ENCODE assay signal across 36 cellular contexts in the genomic region with DNA sequence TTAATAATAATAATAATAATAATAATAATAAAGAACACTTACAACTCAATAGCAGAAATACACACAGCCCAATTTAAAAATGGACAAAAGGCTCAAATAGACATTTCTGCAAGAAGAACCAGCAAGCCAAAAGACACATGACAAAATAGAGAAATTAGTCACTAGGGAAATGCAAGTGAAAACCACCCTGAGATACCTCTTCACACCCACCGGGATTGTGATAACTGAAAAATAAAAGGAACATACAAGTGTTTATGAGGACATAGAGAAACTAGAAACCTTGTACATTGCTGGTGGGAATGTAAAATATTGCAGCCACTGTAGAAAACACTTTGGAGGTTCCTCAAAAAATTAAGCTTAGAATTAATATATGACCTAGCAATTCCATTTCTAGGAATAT.
"Had no signal": no experiment of that assay in that cellular context is flagged by ENCODE, and none has a peak within 500 bp of the region (broad histone marks: within the 10 kb centered on the region; RNA-seq: fewer than 3 reads in every experiment).

No MANE protein-coding gene starts in this region.

- ATAC-seq: activated CD8-positive, alpha-beta T cell treated with anti-CD3 and anti-CD28 coated beads for 36 hours; activated naive CD8-positive, alpha-beta T cell treated with anti-CD3 and anti-CD28 coated beads, Interleukin-2, amount 50 U/mL, for 24 hours; activated T-cell treated with anti-CD3 and anti-CD28 coated beads, Interleukin-2, amount 50 U/mL, for 72 hours had no signal

- H3K9me3 Mint-ChIP-seq: activated naive CD4-positive, alpha-beta T cell treated with anti-CD3 and anti-CD28 coated beads, Interleukin-2, amount 50 U/mL, for 24 hours; central memory CD8-positive, alpha-beta T cell had no signal

- H3K27ac ChIP-seq: ascending aorta, cardiac muscle cell, VCaP had no signal

- DNase-seq: activated B cell treated with CpG ODN at 0.5 μM for 24 hours; activated CD4-positive, alpha-beta memory T cell treated with anti-CD3 and anti-CD28 coated beads for 36 hours; activated CD4-positive, alpha-beta T cell treated with anti-CD3 and anti-CD28 coated beads for 4 hours; activated CD4-positive, alpha-beta T cell treated with anti-CD3 and anti-CD28 coated beads, Interleukin-2, amount 10 ng/mL, durations not matched to agents 7 days and 5 days; activated CD4-positive, alpha-beta T cell treated with anti-CD3 and anti-CD28 coated beads, Interleukin-2, amount 50 U/mL, for 4 hours; activated CD4-positive, CD25-positive, alpha-beta regulatory T cell treated with anti-CD3 and anti-CD28 coated beads, Interleukin-2, amount 50 U/mL, for 72 hours; activated CD8-positive, alpha-beta memory T cell treated with anti-CD3 and anti-CD28 coated beads, Interleukin-2, amount 50 U/mL, for 4 hours; activated CD8-positive, alpha-beta T cell treated with anti-CD3 and anti-CD28 coated beads for 36 hours; activated effector memory CD4-positive, alpha-beta T cell treated with Interleukin-2 at 50 U/mL for 16 hours; activated gamma-delta T cell; activated naive CD4-positive, alpha-beta T cell treated with anti-CD3 and anti-CD28 coated beads, Interleukin-2, amount 10 ng/mL, durations not matched to agents 7 days and 5 days; activated naive CD4-positive, alpha-beta T cell treated with Interleukin-2 at 50 U/mL for 16 hours; activated naive CD8-positive, alpha-beta T cell treated with anti-CD3 and anti-CD28 coated beads, Interleukin-2, amount 10 ng/mL, durations not matched to agents 7 days and 5 days; activated naive CD8-positive, alpha-beta T cell treated with anti-CD3 and anti-CD28 coated beads, Interleukin-2, amount 50 U/mL, for 24 hours; activated T-cell treated with anti-CD3 and anti-CD28 coated beads for 4 hours; activated T-cell treated with anti-CD3 and anti-CD28 coated beads, Interleukin-2, amount 50 U/mL, for 1 hour; activated T-cell treated with anti-CD3 and anti-CD28 coated beads, Interleukin-2, amount 50 U/mL, for 4 hours; activated T-cell treated with anti-CD3 and anti-CD28 coated beads, Interleukin-2, amount 50 U/mL, for 72 hours; amygdala; anterior cingulate cortex; caudate nucleus; cerebellar nuclear complex; T-helper 1 cell; T-helper 2 cell; T-helper 9 cell had no signal

- H3K27ac Mint-ChIP-seq: activated B cell treated with CpG ODN at 0.5 μM for 24 hours; activated CD4-positive, alpha-beta memory T cell treated with anti-CD3 and anti-CD28 coated beads for 36 hours; activated CD4-positive, alpha-beta T cell treated with anti-CD3 and anti-CD28 coated beads, Interleukin-2, amount 10 ng/mL, durations not matched to agents 7 days and 5 days; activated CD8-positive, alpha-beta T cell treated with anti-CD3 and anti-CD28 coated beads for 36 hours; activated naive CD4-positive, alpha-beta T cell treated with anti-CD3 and anti-CD28 coated beads, Interleukin-2, amount 10 ng/mL, durations not matched to agents 7 days and 5 days; activated naive CD4-positive, alpha-beta T cell treated with anti-CD3 and anti-CD28 coated beads, Interleukin-2, amount 50 U/mL, for 24 hours; activated naive CD8-positive, alpha-beta T cell; activated naive CD8-positive, alpha-beta T cell treated with anti-CD3 and anti-CD28 coated beads, Interleukin-2, amount 10 ng/mL, durations not matched to agents 7 days and 5 days; activated naive CD8-positive, alpha-beta T cell treated with anti-CD3 and anti-CD28 coated beads, Interleukin-2, amount 50 U/mL, for 24 hours; activated T-cell treated with anti-CD3 and anti-CD28 coated beads, Interleukin-2, amount 50 U/mL, for 72 hours; activated T-helper 1 cell treated with anti-CD3 and anti-CD28 coated beads, Interleukin-12 subunit alpha, Interleukin-12 subunit beta, Interleukin-2, Interleukin-4 antibody, amounts not matched to agents 30 ng/mL and 10 ng/mL and 1 ng/mL, durations not matched to agents 14 hours and 24 hours and 36 hours; activated T-helper 2 cell treated with anti-CD3 and anti-CD28 coated beads, Interferon-gamma antibody, Interleukin-2, Interleukin-4, amounts not matched to agents 10 μg/mL and 5 μg/mL and 100 μg/mL, durations not matched to agents 14 hours and 24 hours and 36 hours; brain; T-helper 1 cell treated with Interleukin-12 subunit alpha and Interleukin-12 subunit beta and Interleukin-4 antibody, amounts not matched to agents 30 μg/mL and 1 μg/mL, for 36 hours; T-helper 2 cell treated with Interferon-gamma antibody and Interleukin-4, amounts not matched to agents 5 μg/mL and 100 μg/mL, for 36 hours had no signal

- H3K27me3 Mint-ChIP-seq: activated B cell treated with CpG ODN at 0.5 μM for 24 hours; activated CD4-positive, alpha-beta T cell treated with anti-CD3 and anti-CD28 coated beads, Interleukin-2, amount 10 ng/mL, durations not matched to agents 7 days and 5 days; activated CD8-positive, alpha-beta T cell treated with anti-CD3 and anti-CD28 coated beads for 36 hours; activated naive CD4-positive, alpha-beta T cell treated with anti-CD3 and anti-CD28 coated beads, Interleukin-2, amount 50 U/mL, for 24 hours; activated naive CD8-positive, alpha-beta T cell; central memory CD8-positive, alpha-beta T cell had no signal

- H3K9me3 ChIP-seq: ascending aorta had no signal

- H3K4me3 Mint-ChIP-seq: activated B cell treated with CpG ODN at 0.5 μM for 24 hours; activated CD4-positive, alpha-beta memory T cell treated with anti-CD3 and anti-CD28 coated beads for 36 hours; activated CD4-positive, alpha-beta T cell treated with anti-CD3 and anti-CD28 coated beads, Interleukin-2, amount 10 ng/mL, durations not matched to agents 7 days and 5 days; activated CD8-positive, alpha-beta T cell treated with anti-CD3 and anti-CD28 coated beads for 36 hours; activated naive CD4-positive, alpha-beta T cell treated with anti-CD3 and anti-CD28 coated beads, Interleukin-2, amount 10 ng/mL, durations not matched to agents 7 days and 5 days; activated naive CD4-positive, alpha-beta T cell treated with anti-CD3 and anti-CD28 coated beads, Interleukin-2, amount 50 U/mL, for 24 hours; activated naive CD8-positive, alpha-beta T cell; activated naive CD8-positive, alpha-beta T cell treated with anti-CD3 and anti-CD28 coated beads, Interleukin-2, amount 10 ng/mL, durations not matched to agents 7 days and 5 days; activated naive CD8-positive, alpha-beta T cell treated with anti-CD3 and anti-CD28 coated beads, Interleukin-2, amount 50 U/mL, for 24 hours; activated T-cell treated with anti-CD3 and anti-CD28 coated beads, Interleukin-2, amount 50 U/mL, for 4 hours; activated T-cell treated with anti-CD3 and anti-CD28 coated beads, Interleukin-2, amount 50 U/mL, for 72 hours; activated T-helper 1 cell treated with anti-CD3 and anti-CD28 coated beads, Interleukin-12 subunit alpha, Interleukin-12 subunit beta, Interleukin-2, Interleukin-4 antibody, amounts not matched to agents 30 ng/mL and 10 ng/mL and 1 ng/mL, durations not matched to agents 14 hours and 24 hours and 36 hours; brain; central memory CD8-positive, alpha-beta T cell; T-helper 1 cell treated with Interleukin-12 subunit alpha and Interleukin-12 subunit beta and Interleukin-4 antibody, amounts not matched to agents 30 μg/mL and 1 μg/mL, for 36 hours; T-helper 2 cell treated with Interferon-gamma antibody and Interleukin-4, amounts not matched to agents 5 μg/mL and 100 μg/mL, for 36 hours had no signal

- H3K36me3 ChIP-seq: ascending aorta, cardiac muscle cell had no signal

- H3K27me3 ChIP-seq: ascending aorta, cardiac muscle cell had no signal

- H3K4me3 ChIP-seq: ascending aorta, cardiac muscle cell had no signal

- H3K36me3 Mint-ChIP-seq: activated naive CD4-positive, alpha-beta T cell treated with anti-CD3 and anti-CD28 coated beads, Interleukin-2, amount 50 U/mL, for 24 hours had no signal
